ENCODE assay signal across 9 cellular contexts in the genomic region with DNA sequence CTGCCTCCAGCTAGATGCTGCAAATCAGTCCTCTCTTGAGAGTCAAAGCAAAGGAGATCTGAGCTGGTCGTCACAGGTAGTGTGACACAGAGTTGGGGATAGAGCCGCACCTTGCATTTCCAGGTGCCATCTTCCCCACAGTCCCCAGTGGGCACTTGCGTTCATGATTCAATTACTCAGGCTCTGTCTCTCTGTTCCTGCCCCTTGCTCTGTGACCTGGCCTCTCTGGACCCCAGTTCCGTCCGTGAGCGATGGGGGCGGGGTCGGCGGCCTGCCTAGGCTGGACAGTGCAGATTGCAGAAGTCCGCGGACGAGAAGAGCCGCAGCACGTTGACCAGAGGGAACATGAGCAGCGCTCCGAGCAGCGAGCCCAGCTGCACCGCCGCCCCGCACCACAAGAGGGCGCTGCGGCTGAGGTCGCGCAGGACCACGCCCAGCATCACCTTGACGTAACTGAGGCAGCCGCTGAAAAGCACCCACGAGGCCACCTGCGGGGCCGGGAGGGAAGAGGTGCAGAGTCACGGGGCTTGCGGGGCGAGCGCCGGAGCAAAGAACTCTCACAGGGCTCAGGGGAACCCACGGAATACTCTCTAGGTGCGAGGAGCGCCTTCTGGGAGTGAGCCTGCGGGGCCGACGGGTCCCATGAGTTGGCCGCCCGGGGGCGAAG. TPM values are rescaled to one million over a fixed set of nuclear protein-coding genes. Genes with fewer than 3 reads are reported as not detected.
DNase-seq lines count a peak whose midpoint lies in the region; ATAC-seq and TF ChIP-seq lines count a peak whose summit lies in the region.
"Had no signal": no experiment of that assay in that cellular context is flagged by ENCODE, and none has a peak within 500 bp of the region (broad histone marks: within the 10 kb centered on the region; RNA-seq: fewer than 3 reads in every experiment).

No MANE protein-coding gene starts in this region.

- DNase-seq in NOMO-1 treated with dmso at 0.1 percent for 144 hours (lab: John Stamatoyannopoulos, UW; ENCODE audit: unreplicated experiment): peak; percentile 23
- no peak for DNase-seq in NOMO-1 treated with DMSO at 0.1 percent for 48 hours (lab: John Stamatoyannopoulos, UW; ENCODE audit: unreplicated experiment)
- DNase-seq in fibroblast of the aortic adventitia (ENCODE audit: low read depth): no peak
- DNase-seq in sciatic nerve (ENCODE audit: low spot score): peak; percentile 45
- no peak for DNase-seq in NCI-H128 (lab: John Stamatoyannopoulos, UW; ENCODE audit: unreplicated experiment)

- TF ChIP-seq CTCF in WI38 (IDR thresholded peaks at IDR 0.05; ENCODE audit: low read depth, low read length) (peak; percentile 62), fibroblast of the aortic adventitia (IDR thresholded peaks at IDR 0.05; ENCODE audit: insufficient read depth, low read length) (peak; percentile 75)

- intact Hi-C loops in sciatic nerve (cut with DNase I): no loop called here

- ATAC-seq in sciatic nerve (no peak), HG02623 (IDR thresholded peaks at IDR 0.05; ENCODE audit: unreplicated experiment) (no peak), GM21723 (IDR thresholded peaks at IDR 0.05; ENCODE audit: unreplicated experiment) (no peak)

- H3K4me3 ChIP-seq in WI38 (ENCODE audit: low read depth, low read length) (no peak overlapping the region), fibroblast of the aortic adventitia (ENCODE audit: low read depth, low read length) (no peak overlapping the region)

RNA-seq across cellular contexts. Expression of a gene that starts 7.4 kb away (rescaled TPM):
- total RNA-seq in fibroblast of the aortic adventitia (ENCODE audit: low replicate concordance) (not detected in 2 replicates), sciatic nerve (1.4 TPM)
- total RNA-seq: CD8-positive, alpha-beta memory T cell had no signal

Comparison
In these comparisons a context has a peak if more than half of its experiments do, and no peak if none do; other contexts are left out.
1. DNase-seq: peak in NOMO-1 treated with dmso at 0.1 percent for 144 hours (single experiment) and sciatic nerve (single experiment); none in NOMO-1 treated with DMSO at 0.1 percent for 48 hours (single experiment), fibroblast of the aortic adventitia (single experiment) and NCI-H128 (single experiment).